8 cellular contexts compared by ENCODE assay signal in genomic region chr6:156686429-156686939, GRCh38.
A peak's percentile ranks its signal among the peaks of the same experiment; 100 is the strongest.
DNase-seq lines count a peak whose midpoint lies in the region; ATAC-seq, FAIRE-seq and TF ChIP-seq lines count a peak whose summit lies in the region.

No MANE protein-coding gene starts in this region.

- H2BK120ac ChIP-seq in mesenchymal stem cell (ENCODE audit: low read depth, low read length) = no peak overlapping the region

- no peak overlapping the region for H2AFZ ChIP-seq in mesenchymal stem cell (ENCODE audit: low read depth, low read length)

- peak overlapping the region; percentile 97 for H3K27ac Mint-ChIP-seq in WTC11

- peak overlapping the region; percentile 87 for H3K4me2 ChIP-seq in mesenchymal stem cell (ENCODE audit: low read length, poor library complexity, severe bottlenecking)

- peak overlapping the region; percentile 94 for H3K9ac ChIP-seq in mesenchymal stem cell (ENCODE audit: low read length)

- H3K36me3 Mint-ChIP-seq in WTC11 = no peaks in the 10 kb centered on the region

- POLR2A ChIA-PET in WTC11 (lab: Charles Lee) = no interaction called here

- peak overlapping the region; percentile 82 for H3K4me3 Mint-ChIP-seq in WTC11

- DNase-seq in Caki2 (ENCODE audit: low read depth) (peak; percentile 74), H4 (ENCODE audit: low spot score) (peak; percentile 7), NCI-H1930 (lab: John Stamatoyannopoulos, UW) (peak; percentile 38 to 39), WTC11 (ENCODE audit: low spot score) (peak; percentile 41), mesenchymal stem cell (no peak), superior temporal gyrus (ENCODE audit: extremely low spot score) (peak; percentile 90), amniotic stem cell (lab: John Stamatoyannopoulos, UW) (no peak)

- peak overlapping the region; percentile 100 for H3K27ac ChIP-seq in mesenchymal stem cell (ENCODE audit: low read length, poor library complexity, severe bottlenecking)

- peaks cover 3% of the 10 kb centered on the region for H3K4me1 ChIP-seq in mesenchymal stem cell (ENCODE audit: control insufficient read depth, insufficient read depth, low read depth, low read length)

- H3K36me3 ChIP-seq in mesenchymal stem cell (ENCODE audit: control insufficient read depth in 1 of 2, insufficient read depth in 2 of 2, low read depth in 1 of 2, low read length in 2 of 2) = no peaks in the 10 kb centered on the region

- peak; percentile 15 for FAIRE-seq in endometrium (lab: Jason Lieb, UNC)

- peak overlapping the region; percentile 41 to 95 for H3K4ac ChIP-seq in mesenchymal stem cell (ENCODE audit: low read depth in 1 of 2, low read length in 2 of 2)

- peak overlapping the region; percentile 31 for H4K8ac ChIP-seq in mesenchymal stem cell (ENCODE audit: low read length)

- no peaks in the 10 kb centered on the region for H3K27me3 ChIP-seq in mesenchymal stem cell (ENCODE audit: control insufficient read depth in 1 of 2, insufficient read depth in 1 of 2, low read length in 2 of 2)

- peak overlapping the region; percentile 98 for H2BK5ac ChIP-seq in mesenchymal stem cell (ENCODE audit: low read depth, low read length, poor library complexity, severe bottlenecking)

- peaks cover 28% of the 10 kb centered on the region for H3K4me1 Mint-ChIP-seq in WTC11

- peaks cover 4% of the 10 kb centered on the region for H3K27me3 Mint-ChIP-seq in WTC11 (ENCODE audit: low read depth)

- H4K91ac ChIP-seq in mesenchymal stem cell (ENCODE audit: low read length) = no peak overlapping the region

- no peak overlapping the region for H2AK5ac ChIP-seq in mesenchymal stem cell (ENCODE audit: low read length, severe bottlenecking)

- H3K4me3 ChIP-seq in mesenchymal stem cell (ENCODE audit: insufficient read depth in 1 of 2, low read depth in 1 of 2, low read length in 2 of 2) = peak overlapping the region; percentile 76 to 83

- no peak overlapping the region for H2BK15ac ChIP-seq in mesenchymal stem cell (ENCODE audit: low read depth, poor library complexity, severe bottlenecking)

- no peak overlapping the region for H3K14ac ChIP-seq in mesenchymal stem cell (ENCODE audit: low read length in 2 of 2)

- no peaks in the 10 kb centered on the region for H3K9me3 ChIP-seq in mesenchymal stem cell (ENCODE audit: control insufficient read depth, low read length)

- under 1% methylated on average over 11 of the region's 11 CpGs for WGBS in mesenchymal stem cell

- peak overlapping the region; percentile 95 to 98 for H3K18ac ChIP-seq in mesenchymal stem cell (ENCODE audit: low read depth in 1 of 2, low read length in 2 of 2)

- H3K23ac ChIP-seq in mesenchymal stem cell (ENCODE audit: low read length in 2 of 2) = no peak overlapping the region

- H3K9me3 Mint-ChIP-seq in WTC11 = no peaks in the 10 kb centered on the region

- H3K79me1 ChIP-seq in mesenchymal stem cell (replicated peaks; ENCODE audit: low read length, poor library complexity, severe bottlenecking) = no peaks in the 10 kb centered on the region

- CTCF ChIA-PET in WTC11 (lab: Charles Lee) = interaction anchor here (1.2 to 1.4 kb wide), 3 partner anchors 27 to 68 kb away, joined by 3 to 5 read pairs (median 4); no protein-coding TSS in a partner anchor

- no peak overlapping the region for H2BK12ac ChIP-seq in mesenchymal stem cell (ENCODE audit: low read length in 2 of 2)

- ATAC-seq in WTC11 = peak; percentile 61

- no peak for TF ChIP-seq CTCF in WTC11 (IDR thresholded peaks at IDR 0.05)

- in situ Hi-C loops in Caki2 (cut with HindIII; ENCODE audit: low pct_unique_long_range_greater_than_20kb, low sequenced_read_pairs) = no loop called here

TF ChIP-seq in WTC11, 78 proteins besides CTCF, POLR2A, EP300 and RAD21:
- TF ChIP-seq ATF3 (CRISPR knock-in tag; conservative IDR thresholded peaks at IDR 0.05) (no peak), ZNF532 (CRISPR knock-in tag; IDR thresholded peaks at IDR 0.05; ENCODE audit: borderline replicate concordance) (no peak), RELA (CRISPR knock-in tag; IDR thresholded peaks at IDR 0.05; ENCODE audit: borderline replicate concordance) (no peak), ESRRA (CRISPR knock-in tag; IDR thresholded peaks at IDR 0.05; ENCODE audit: borderline replicate concordance) (no peak), JAZF1 (CRISPR knock-in tag; IDR thresholded peaks at IDR 0.05) (no peak)

Comparison
In these comparisons a context has a peak if more than half of its experiments do, and no peak if none do; other contexts are left out.
1. DNase-seq: peak in Caki2 (single experiment), H4 (single experiment), NCI-H1930 (2 of 2), WTC11 (single experiment) and superior temporal gyrus (single experiment); none in mesenchymal stem cell (single experiment) and amniotic stem cell (single experiment).